Comparison of ENCODE assay signal across 1 cellular context in the genomic region with DNA sequence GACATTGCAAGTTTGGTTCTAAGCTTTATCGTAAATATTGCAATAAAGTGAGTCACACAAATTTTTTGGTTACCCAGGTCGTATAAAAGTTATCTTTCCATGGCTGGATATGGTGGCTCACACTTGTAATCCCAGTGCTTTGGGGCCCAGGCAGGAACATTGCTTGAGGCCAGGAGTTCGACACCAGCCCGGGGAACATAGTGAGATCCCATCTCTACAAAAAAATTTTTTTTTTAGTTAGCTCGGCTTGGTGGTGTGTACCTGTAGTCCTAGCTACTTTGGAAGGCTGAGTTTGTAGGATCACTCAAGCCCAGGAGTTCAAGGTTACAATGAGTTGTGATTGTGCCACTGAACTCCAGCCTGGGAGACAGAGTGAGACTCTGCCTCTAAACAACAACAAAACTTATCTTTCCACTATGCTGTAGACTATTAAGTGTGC.
TF ChIP-seq lines count a peak whose summit lies in the region.

No MANE protein-coding gene starts in this region.

TF ChIP-seq in HepG2, 621 proteins besides CTCF, POLR2A, EP300 and RAD21 (continued from another document and continues in another):
- TF ChIP-seq HMGXB3 (CRISPR knock-in tag; IDR thresholded peaks at IDR 0.05; ENCODE audit: borderline replicate concordance), result no peak
- TF ChIP-seq SIN3A (IDR thresholded peaks at IDR 0.05; ENCODE audit: borderline replicate concordance, low read depth, low read length), result no peak
- TF ChIP-seq RXRB (CRISPR knock-in tag; IDR thresholded peaks at IDR 0.05; ENCODE audit: borderline replicate concordance), result peak; percentile 77; the same call in 1 of the 2 replicates
- TF ChIP-seq DNMT3B (CRISPR knock-in tag; conservative IDR thresholded peaks at IDR 0.05), result no peak
- no peak for TF ChIP-seq MEIS2 (CRISPR knock-in tag; IDR thresholded peaks at IDR 0.05)
- no peak for TF ChIP-seq GZF1 (CRISPR knock-in tag; IDR thresholded peaks at IDR 0.05)
- TF ChIP-seq TERF1 (CRISPR knock-in tag; IDR thresholded peaks at IDR 0.05), result no peak
- no peak for TF ChIP-seq ZNF556 (CRISPR knock-in tag; IDR thresholded peaks at IDR 0.05; ENCODE audit: borderline replicate concordance)
- 0 out of 2 replicates have a peak, but pooled peaks have one; percentile 14 for TF ChIP-seq GFI1 (CRISPR knock-in tag; IDR thresholded peaks at IDR 0.05; ENCODE audit: borderline replicate concordance)
- TF ChIP-seq HMG20A (CRISPR knock-in tag; IDR thresholded peaks at IDR 0.05; ENCODE audit: borderline replicate concordance), result no peak
- TF ChIP-seq HNRNPK (IDR thresholded peaks at IDR 0.05; ENCODE audit: low read depth, low read length, poor library complexity, severe bottlenecking), result no peak
- no peak for TF ChIP-seq ZSCAN25 (CRISPR knock-in tag; IDR thresholded peaks at IDR 0.05)
- no peak for TF ChIP-seq ZNF782 (CRISPR knock-in tag; IDR thresholded peaks at IDR 0.05; ENCODE audit: borderline replicate concordance)
- TF ChIP-seq GABPA (IDR thresholded peaks at IDR 0.05; ENCODE audit: low read depth, low read length), result no peak
- no peak for TF ChIP-seq GABPA (CRISPR knock-in tag; IDR thresholded peaks at IDR 0.05; ENCODE audit: low read depth)
- TF ChIP-seq NFAT5 (CRISPR knock-in tag; IDR thresholded peaks at IDR 0.05), result no peak
- no peak for TF ChIP-seq SIX1 (CRISPR knock-in tag; IDR thresholded peaks at IDR 0.05; ENCODE audit: borderline replicate concordance)
- no peak for TF ChIP-seq PAX8 (CRISPR knock-in tag; IDR thresholded peaks at IDR 0.05; ENCODE audit: borderline replicate concordance)
- no peak for TF ChIP-seq RFX1 (IDR thresholded peaks at IDR 0.05)
- TF ChIP-seq SAP130 (CRISPR knock-in tag; IDR thresholded peaks at IDR 0.05; ENCODE audit: low read depth), result peak; percentile 40
- TF ChIP-seq HNRNPLL (IDR thresholded peaks at IDR 0.05; ENCODE audit: low read depth, low read length, poor library complexity, severe bottlenecking), result no peak
- TF ChIP-seq MED13 (CRISPR knock-in tag; IDR thresholded peaks at IDR 0.05), result no peak
- TF ChIP-seq AGO2 (optimal IDR thresholded peaks at IDR 0.05; ENCODE audit: low read depth, low read length), result no peak
- TF ChIP-seq ZNF879 (CRISPR knock-in tag; IDR thresholded peaks at IDR 0.05), result no peak
- no peak for TF ChIP-seq GATA4 (IDR thresholded peaks at IDR 0.05; ENCODE audit: borderline replicate concordance, low read depth)
- no peak for TF ChIP-seq SP5 (CRISPR knock-in tag; IDR thresholded peaks at IDR 0.05; ENCODE audit: borderline replicate concordance, low read depth)
- no peak for TF ChIP-seq SRY (CRISPR knock-in tag; IDR thresholded peaks at IDR 0.05)
- TF ChIP-seq SKI (IDR thresholded peaks at IDR 0.05; ENCODE audit: partially characterized antibody), result peak; percentile 60
- TF ChIP-seq ZNF747 (CRISPR knock-in tag; IDR thresholded peaks at IDR 0.05; ENCODE audit: borderline replicate concordance), result no peak
- TF ChIP-seq, protein P1, sequence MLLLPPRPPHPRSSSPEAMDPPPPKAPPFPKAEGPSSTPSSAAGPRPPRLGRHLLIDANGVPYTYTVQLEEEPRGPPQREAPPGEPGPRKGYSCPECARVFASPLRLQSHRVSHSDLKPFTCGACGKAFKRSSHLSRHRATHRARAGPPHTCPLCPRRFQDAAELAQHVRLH (CRISPR knock-in tag; IDR thresholded peaks at IDR 0.05; ENCODE audit: borderline replicate concordance, low read depth), result no peak
- TF ChIP-seq ZFP91 (CRISPR knock-in tag; IDR thresholded peaks at IDR 0.05; ENCODE audit: borderline replicate concordance), result no peak
- no peak for TF ChIP-seq CEBPB (IDR thresholded peaks at IDR 0.05; ENCODE audit: borderline replicate concordance, low read depth, low read length)
- TF ChIP-seq ZKSCAN1 (IDR thresholded peaks at IDR 0.05; ENCODE audit: low read length), result no peak
- no peak for TF ChIP-seq ZNF790 (CRISPR knock-in tag; IDR thresholded peaks at IDR 0.05; ENCODE audit: borderline replicate concordance)
- no peak for TF ChIP-seq SETDB1 (CRISPR knock-in tag; IDR thresholded peaks at IDR 0.05; ENCODE audit: borderline replicate concordance)
- no peak for TF ChIP-seq NAIF1 (CRISPR knock-in tag; IDR thresholded peaks at IDR 0.05; ENCODE audit: borderline replicate concordance)
- 0 out of 2 replicates have a peak, but pooled peaks have one; percentile 59 for TF ChIP-seq ZNF350 (CRISPR knock-in tag; IDR thresholded peaks at IDR 0.05; ENCODE audit: borderline replicate concordance, low read depth)
- TF ChIP-seq SRSF1 (optimal IDR thresholded peaks at IDR 0.05; ENCODE audit: low read depth, low read length), result no peak
- TF ChIP-seq ZNF441 (CRISPR knock-in tag; IDR thresholded peaks at IDR 0.05; ENCODE audit: borderline replicate concordance), result 0 out of 2 replicates have a peak, but pooled peaks have one; percentile 65
- no peak for TF ChIP-seq SIX4 (CRISPR knock-in tag; IDR thresholded peaks at IDR 0.05)
- no peak for TF ChIP-seq KDM2A (CRISPR knock-in tag; IDR thresholded peaks at IDR 0.05; ENCODE audit: borderline replicate concordance, low read depth)
- no peak for TF ChIP-seq POLR2AphosphoS5 (IDR thresholded peaks at IDR 0.05; ENCODE audit: low read depth, low read length)
- TF ChIP-seq AFF4 (CRISPR knock-in tag; IDR thresholded peaks at IDR 0.05), result no peak
- no peak for TF ChIP-seq NFRKB (IDR thresholded peaks at IDR 0.05)
- no peak for TF ChIP-seq GMEB1 (CRISPR knock-in tag; IDR thresholded peaks at IDR 0.05; ENCODE audit: borderline replicate concordance)
- TF ChIP-seq ARHGAP35 (CRISPR knock-in tag; IDR thresholded peaks at IDR 0.05; ENCODE audit: borderline replicate concordance), result no peak
- no peak for TF ChIP-seq YEATS2 (CRISPR knock-in tag; IDR thresholded peaks at IDR 0.05; ENCODE audit: borderline replicate concordance)
